Comparison of ENCODE assay signal across 12 cellular contexts in genomic region chr22:27876684-27877083, GRCh38. TPM values are rescaled to one million over a fixed set of nuclear protein-coding genes. Genes with fewer than 3 reads are reported as not detected.
DNase-seq lines count a peak whose midpoint lies in the region; ATAC-seq and TF ChIP-seq lines count a peak whose summit lies in the region.
"Had no signal": no experiment of that assay in that cellular context is flagged by ENCODE, and none has a peak within 500 bp of the region (broad histone marks: within the 10 kb centered on the region; RNA-seq: fewer than 3 reads in every experiment).

No MANE protein-coding gene starts in this region.

- H2AFZ ChIP-seq in osteoblast (ENCODE audit: low read length) (no peak overlapping the region), neuronal stem cell (ENCODE audit: low read length) (no peak overlapping the region)

- H3K79me1 ChIP-seq in neuronal stem cell (ENCODE audit: low read depth, low read length), result no peaks in the 10 kb centered on the region

- H3K27ac ChIP-seq in caudate nucleus (ENCODE audit: low read depth, low read length), result peak overlapping the region; percentile 46
- peak overlapping the region; percentile 16 for H3K27ac ChIP-seq in osteoblast (ENCODE audit: low read depth, low read length)
- H3K27ac ChIP-seq in neuronal stem cell (replicated peaks; ENCODE audit: low read length), result no peak overlapping the region
- no peak overlapping the region for H3K27ac ChIP-seq in WERI-Rb-1

- H4K8ac ChIP-seq in neuronal stem cell (ENCODE audit: low read depth, low read length), result no peak overlapping the region

- H3K4ac ChIP-seq in neuronal stem cell (ENCODE audit: low read length), result no peak overlapping the region

- H3K9me3 ChIP-seq in osteoblast (ENCODE audit: low read depth, low read length) (no peaks in the 10 kb centered on the region), neuronal stem cell (replicated peaks in 1 of 2; ENCODE audit: control insufficient read depth in 2 of 2, insufficient read depth in 1 of 2, low read depth in 1 of 2, low read length in 2 of 2) (peaks cover 0 to 4% of the 10 kb centered on the region in 2 donors), WERI-Rb-1 (ENCODE audit: severe bottlenecking) (no peaks in the 10 kb centered on the region)

- H3K4me2 ChIP-seq in osteoblast (ENCODE audit: insufficient read depth, low read length), result no peak overlapping the region
- no peak overlapping the region for H3K4me2 ChIP-seq in neuronal stem cell (ENCODE audit: insufficient read depth, low read length, poor library complexity, severe bottlenecking)

- peaks cover 66% of the 10 kb centered on the region for H3K79me2 ChIP-seq in osteoblast (ENCODE audit: insufficient read depth, low read length)

- TF ChIP-seq CTCF in osteoblast (IDR thresholded peaks at IDR 0.05; ENCODE audit: extremely low read depth, low read depth, low read length) (no peak), WERI-Rb-1 (IDR thresholded peaks at IDR 0.05; ENCODE audit: low read depth, low read length) (no peak)

- no peak overlapping the region for H3K9ac ChIP-seq in neuronal stem cell (ENCODE audit: low read depth, low read length, poor library complexity)

- H3K18ac ChIP-seq in neuronal stem cell (ENCODE audit: low read length), result no peak overlapping the region

- no peak overlapping the region for H2BK5ac ChIP-seq in neuronal stem cell (ENCODE audit: low read length)

- peaks cover 19% of the 10 kb centered on the region for H3K36me3 ChIP-seq in osteoblast (ENCODE audit: insufficient read depth, low read length)
- peaks cover 6 to 41% of the 10 kb centered on the region in 2 donors for H3K36me3 ChIP-seq in neuronal stem cell (replicated peaks in 1 of 2; ENCODE audit: control insufficient read depth in 2 of 2, insufficient read depth in 2 of 2, low read length in 2 of 2)
- H3K36me3 ChIP-seq in WERI-Rb-1, result peaks cover 18% of the 10 kb centered on the region

- H3K4me1 ChIP-seq in osteoblast (ENCODE audit: insufficient read depth, low read length), result peaks cover 51% of the 10 kb centered on the region
- H3K4me1 ChIP-seq in neuronal stem cell (ENCODE audit: control insufficient read depth in 2 of 2, insufficient read depth in 1 of 2, low read depth in 1 of 2, low read length in 2 of 2), result peaks cover 5 to 31% of the 10 kb centered on the region in 2 donors

- no peak overlapping the region for H2BK120ac ChIP-seq in neuronal stem cell (ENCODE audit: low read depth, low read length)

- H3K23ac ChIP-seq in neuronal stem cell (ENCODE audit: low read depth, low read length, poor library complexity), result no peak overlapping the region

- DNase-seq in DMS153 treated with DMSO at 0.1 percent for 48 hours (lab: John Stamatoyannopoulos, UW; ENCODE audit: unreplicated experiment) (peak; percentile 25), NCI-H2081 (lab: John Stamatoyannopoulos, UW) (peak; percentile 56 to 76), caudate nucleus (lab: John Stamatoyannopoulos, UW) (peak in 11 of 61 donors; percentile 10 to 47 (median 21)), osteoblast (ENCODE audit: insufficient read length, low spot score, missing footprints) (no peak), neuronal stem cell (ENCODE audit: low spot score) (no peak), WERI-Rb-1 (no peak), HuH-7 (ENCODE audit: low spot score) (no peak)
- DNase-seq: activated CD4-positive, alpha-beta T cell treated with anti-CD3 and anti-CD28 coated beads for 1 hour; activated naive CD8-positive, alpha-beta T cell treated with anti-CD3 and anti-CD28 coated beads for 36 hours; MV-4-11; nephron progenitor cell had no signal

- no peak overlapping the region for H2AK5ac ChIP-seq in neuronal stem cell (ENCODE audit: low read depth, low read length)

- H2BK12ac ChIP-seq in neuronal stem cell (ENCODE audit: low read length), result no peak overlapping the region

- WGBS in neuronal stem cell (ENCODE audit: extremely low coverage in 2 of 2, insufficient read length in 2 of 2, insufficient replicate concordance in 1 of 2), 2 donors, result no CpG with 5 or more reads among the region's 1 CpG

- no peak for ATAC-seq in HG02610 (IDR thresholded peaks at IDR 0.05; ENCODE audit: unreplicated experiment)

- H3K27me3 ChIP-seq in osteoblast (ENCODE audit: insufficient read depth, low read length) (no peaks in the 10 kb centered on the region), neuronal stem cell (ENCODE audit: control insufficient read depth in 3 of 3, insufficient read depth in 3 of 3, low read depth in 1 of 3, low read length in 3 of 3) (no peaks in the 10 kb centered on the region), WERI-Rb-1 (ENCODE audit: insufficient read depth, low read depth, severe bottlenecking) (no peaks in the 10 kb centered on the region)

- no peak overlapping the region for H4K91ac ChIP-seq in neuronal stem cell (ENCODE audit: low read depth, low read length, poor library complexity)

- H3K14ac ChIP-seq in neuronal stem cell (ENCODE audit: low read length), result no peak overlapping the region

- peaks cover 16% of the 10 kb centered on the region for H4K20me1 ChIP-seq in osteoblast (ENCODE audit: insufficient read depth, low read length)

- H2BK15ac ChIP-seq in neuronal stem cell (ENCODE audit: low read length), result no peak overlapping the region

- H3K4me3 ChIP-seq in osteoblast (ENCODE audit: insufficient read depth, low read length) (no peak overlapping the region), neuronal stem cell (ENCODE audit: low read length in 2 of 2) (no peak overlapping the region), WERI-Rb-1 (ENCODE audit: low read depth, low read length) (no peak overlapping the region)

RNA-seq across cellular contexts. Expression of gene PITPNB, which starts 42.4 kb away (rescaled TPM):
- 30.6 and 30.8 TPM in 2 replicates for total RNA-seq in osteoblast
- 48.4 TPM for polyA plus RNA-seq in neuronal stem cell (2013, experiment 1 of 2)
- polyA plus RNA-seq in neuronal stem cell (2013, experiment 2 of 2), result 48.6 TPM

Comparison
In these comparisons a context has a peak if more than half of its experiments do, and no peak if none do; other contexts are left out.
1. DNase-seq: peak in DMS153 treated with DMSO at 0.1 percent for 48 hours (single experiment) and NCI-H2081 (2 of 2); none in osteoblast (single experiment), neuronal stem cell (single experiment), WERI-Rb-1 (single experiment) and HuH-7 (single experiment).
2. H3K27ac ChIP-seq: peak in caudate nucleus (single experiment) and osteoblast (single experiment); none in neuronal stem cell (single experiment) and WERI-Rb-1 (single experiment).